In genomic region chr18:11859903-11860407, GRCh38 we compare ENCODE assay signal across 9 cellular contexts. TPM values are rescaled to one million over a fixed set of nuclear protein-coding genes. Genes with fewer than 3 reads are reported as not detected.
DNase-seq lines count a peak whose midpoint lies in the region; ATAC-seq and TF ChIP-seq lines count a peak whose summit lies in the region.
"Had no signal": no experiment of that assay in that cellular context is flagged by ENCODE, and none has a peak within 500 bp of the region (broad histone marks: within the 10 kb centered on the region; RNA-seq: fewer than 3 reads in every experiment).

No MANE protein-coding gene starts in this region.

- H3K4me3 ChIP-seq in right atrium auricular region (no peak overlapping the region), foreskin fibroblast (ENCODE audit: low read depth in 1 of 2, low read length in 2 of 2) (no peak overlapping the region), transverse colon (no peak overlapping the region), H7 (ENCODE audit: insufficient read depth, low read depth, low read length) (no peak overlapping the region)

- intact Hi-C loops in Right ventricle myocardium inferior (cut with DNase I) (no loop called here), transverse colon (cut with DNase I; ENCODE audit: low total_unique reads) (loop anchor here (5.0 kb wide), 1 partner anchor 47 kb away; the partner anchor contains the start of gene MPPE1)

- TF ChIP-seq POLR2A in transverse colon (IDR thresholded peaks at IDR 0.05), result no peak

- peaks cover 0 to 10% of the 10 kb centered on the region in 2 donors for H3K4me1 ChIP-seq in right atrium auricular region
- H3K4me1 ChIP-seq in transverse colon, result peaks cover 7 to 42% (median 28%) of the 10 kb centered on the region in 4 donors

- TF ChIP-seq EP300 in transverse colon (IDR thresholded peaks at IDR 0.05; ENCODE audit: low read depth), result no peak

- TF ChIP-seq CTCF in right atrium auricular region (IDR thresholded peaks at IDR 0.05) (no peak), foreskin fibroblast (IDR thresholded peaks at IDR 0.05; ENCODE audit: low read depth, low read length) (peak; percentile 31), transverse colon (IDR thresholded peaks at IDR 0.05) (peak in 2 of 5 experiments; percentile 19 to 33)

- H3K27me3 ChIP-seq in right atrium auricular region, result no peaks in the 10 kb centered on the region
- no peaks in the 10 kb centered on the region for H3K27me3 ChIP-seq in transverse colon
- no peaks in the 10 kb centered on the region for H3K27me3 ChIP-seq in H7 (ENCODE audit: control insufficient read depth, insufficient read depth, low read length)

- DNase-seq in right atrium auricular region (ENCODE audit: low spot score) (peak; percentile 56), Right ventricle myocardium inferior (ENCODE audit: missing footprints) (no peak), SW480 (ENCODE audit: low spot score) (peak; percentile 96), foreskin fibroblast (peak; percentile 73 to 80), transverse colon (peak; percentile 38), H7 (no peak), retina (no peak)
- no peak for DNase-seq in activated effector memory CD4-positive, alpha-beta T cell treated with anti-CD3 and anti-CD28 coated beads, Interleukin-2, amount 50 U/mL, for 16 hours
- DNase-seq: NCI-H1105 treated with DMSO at 0.1 percent for 48 hours had no signal

- no peak for ATAC-seq in Right ventricle myocardium inferior

- H3K9me3 ChIP-seq in right atrium auricular region, result no peaks in the 10 kb centered on the region
- H3K9me3 ChIP-seq in transverse colon, result no peaks in the 10 kb centered on the region

- H3K27ac ChIP-seq in right atrium auricular region, result peak overlapping the region in 1 of 2 donors; percentile 11
- no peak overlapping the region for H3K27ac ChIP-seq in transverse colon

- 42 to 51% methylated on average over 4 of the region's 4 CpGs for WGBS in transverse colon (ENCODE audit: low coverage in 1 of 2), 2 donors

- H3K36me3 ChIP-seq in right atrium auricular region, result no peaks in the 10 kb centered on the region
- no peaks in the 10 kb centered on the region for H3K36me3 ChIP-seq in transverse colon
- no peaks in the 10 kb centered on the region for H3K36me3 ChIP-seq in H7 (replicated peaks; ENCODE audit: control insufficient read depth, insufficient read depth, low read length)

- in situ Hi-C loops in transverse colon (cut with MboI; ENCODE audit: low pct_ligation_motif_present in 1 of 4, low pct_unique_long_range_greater_than_20kb in 1 of 4, low sequenced_read_pairs in 3 of 4), result no loop called here

RNA-seq across cellular contexts. Expression of gene CHMP1B, which starts 8.7 kb away (rescaled TPM):
- 10 to 100 TPM; 30.5 to 38.2 TPM for total RNA-seq in right atrium auricular region
- 28.6 TPM for total RNA-seq in Right ventricle myocardium inferior
- 10 to 100 TPM; 39.0 to 82.1 (median 62.2) TPM for total RNA-seq in transverse colon
- total RNA-seq in H7 (2014; rRNA removed; shearing (Covaris generic)), result 22.6 and 30.4 TPM in 2 replicates

RNA-seq across cellular contexts. Expression of gene MPPE1, which starts 48.2 kb away (rescaled TPM):
- 10 to 100 TPM; 18.7 to 28.9 TPM for total RNA-seq in right atrium auricular region
- 34.5 TPM for total RNA-seq in Right ventricle myocardium inferior
- total RNA-seq in transverse colon, result 10 to 100 TPM; 24.7 to 83.4 (median 55.8) TPM
- total RNA-seq in H7 (2014; rRNA removed; shearing (Covaris generic)), result 11.4 and 15.4 TPM in 2 replicates

Comparison
In these comparisons a context has a peak if more than half of its experiments do, and no peak if none do; other contexts are left out.
1. DNase-seq: peak in right atrium auricular region (single experiment), SW480 (single experiment), foreskin fibroblast (2 of 2) and transverse colon (single experiment); none in Right ventricle myocardium inferior (single experiment), activated effector memory CD4-positive, alpha-beta T cell treated with anti-CD3 and anti-CD28 coated beads, Interleukin-2, amount 50 U/mL, for 16 hours (single experiment), H7 (single experiment) and retina (single experiment).